ENCODE assay signal across 25 cellular contexts in genomic region chr19:4571305-4571917, GRCh38. TPM values are rescaled to one million over a fixed set of nuclear protein-coding genes. Genes with fewer than 3 reads are reported as not detected.
"Had no signal": no experiment of that assay in that cellular context is flagged by ENCODE, and none has a peak within 500 bp of the region (broad histone marks: within the 10 kb centered on the region; RNA-seq: fewer than 3 reads in every experiment).

No MANE protein-coding gene starts in this region.

- DNase-seq: activated CD4-positive, alpha-beta T cell treated with anti-CD3 and anti-CD28 coated beads, Interleukin-2, amount 50 U/mL, for 48 hours; activated effector memory CD4-positive, alpha-beta T cell treated with Interleukin-2 at 50 U/mL for 16 hours; activated naive CD4-positive, alpha-beta T cell treated with anti-CD3 and anti-CD28 coated beads for 36 hours; activated naive CD8-positive, alpha-beta T cell treated with anti-CD3 and anti-CD28 coated beads, Interleukin-2, amount 10 ng/mL, durations not matched to agents 7 days and 5 days; activated T-cell treated with anti-CD3 and anti-CD28 coated beads, Interleukin-2, amount 50 U/mL, for 72 hours; amniotic stem cell; effector memory CD4-positive, alpha-beta T cell; foreskin melanocyte; hippocampal formation; left cardiac atrium; mucosa of descending colon; occipital lobe; posterior cingulate gyrus; sigmoid colon; stimulated activated CD4-positive, alpha-beta T cell treated with anti-CD3 and anti-CD28 coated beads, Interleukin-15, amount 100 ng/mL, for 24 hours; stimulated activated CD8-positive, alpha-beta memory T cell treated with anti-CD3 and anti-CD28 coated beads, Interleukin-4, amount 100 ng/mL, for 48 hours; stimulated activated naive B cell treated with anti-CD40 and anti-IgM and Interleukin-4, amounts not matched to agents 10 μg/mL and 1 μg/mL and 100 μg/mL, for 72 hours; T1000; testis; trophoblast cell; uterus had no signal

- H3K27ac ChIP-seq: breast epithelium, sigmoid colon, testis, uterus had no signal

- H3K4me1 ChIP-seq: breast epithelium, sigmoid colon had no signal

- H3K4me2 ChIP-seq: smooth muscle cell had no signal

- ATAC-seq: activated T-cell treated with anti-CD3 and anti-CD28 coated beads, Interleukin-2, amount 50 U/mL, for 72 hours; left cardiac atrium; mucosa of descending colon; stimulated activated naive B cell treated with anti-CD40 and anti-IgM and Interleukin-4, amounts not matched to agents 10 μg/mL and 1 μg/mL and 100 μg/mL, for 72 hours; WTC11 had no signal

- H3K9me3 ChIP-seq: breast epithelium, mucosa of descending colon, sigmoid colon, testis, uterus had no signal

- H3K27me3 ChIP-seq: testis, uterus had no signal

- H3K4me3 ChIP-seq: breast epithelium, mucosa of descending colon, sigmoid colon, smooth muscle cell, testis, uterus had no signal

- H3K36me3 ChIP-seq: breast epithelium, sigmoid colon, uterus had no signal

RNA-seq across cellular contexts. Expression of gene LRG1, which starts 31.6 kb away (rescaled TPM):
- total RNA-seq: activated naive CD8-positive, alpha-beta T cell treated with anti-CD3 and anti-CD28 coated beads, Interleukin-2, amount 10 ng/mL, durations not matched to agents 7 days and 5 days; occipital lobe; smooth muscle cell had no signal
- polyA plus RNA-seq: neural cell, smooth muscle cell had no signal

RNA-seq across cellular contexts. Expression of gene PLIN5, which starts 36.4 kb away (rescaled TPM):
- total RNA-seq: smooth muscle cell had no signal
- polyA plus RNA-seq: smooth muscle cell had no signal

RNA-seq across cellular contexts. Expression of gene PLIN4, which starts 53.1 kb away (rescaled TPM):
- total RNA-seq: activated naive CD4-positive, alpha-beta T cell treated with anti-CD3 and anti-CD28 coated beads for 36 hours; smooth muscle cell had no signal
- polyA plus RNA-seq: neural cell had no signal
